Comparison of ENCODE assay signal across 18 cellular contexts in the genomic region with DNA sequence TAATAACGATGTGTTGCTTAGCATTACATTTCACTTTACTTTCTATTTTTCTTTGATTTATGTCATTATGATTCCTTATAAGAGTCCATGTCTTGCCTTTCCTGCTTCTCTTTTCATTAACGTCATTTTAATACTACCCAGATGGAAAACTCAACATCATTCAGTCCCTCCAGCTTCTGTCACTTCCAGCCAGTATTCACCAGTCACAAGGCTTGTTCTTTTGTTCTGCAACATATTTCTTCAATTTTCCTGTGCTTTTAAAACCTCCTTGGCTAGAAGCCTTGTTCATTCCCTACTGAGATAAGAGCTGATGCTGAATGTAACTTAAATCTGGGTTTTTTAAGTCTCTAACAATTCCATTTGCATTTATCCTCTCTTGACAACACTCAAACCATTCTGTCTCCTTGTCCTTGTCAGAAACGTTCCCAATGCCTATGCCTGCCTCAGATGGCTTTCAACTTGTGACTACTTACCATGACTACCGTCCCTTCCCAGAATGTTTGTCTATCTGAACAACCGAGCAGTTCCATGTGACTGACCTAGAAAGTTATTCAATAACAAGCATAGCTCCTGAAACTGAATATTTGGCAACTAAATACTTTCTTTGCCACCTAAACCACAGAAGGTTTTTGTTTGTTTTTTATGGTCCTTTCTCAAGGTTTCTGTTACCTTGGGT.
DNase-seq lines count a peak whose midpoint lies in the region; ATAC-seq, FAIRE-seq and TF ChIP-seq lines count a peak whose summit lies in the region.
"Had no signal": no experiment of that assay in that cellular context is flagged by ENCODE, and none has a peak within 500 bp of the region (broad histone marks: within the 10 kb centered on the region; RNA-seq: fewer than 3 reads in every experiment).

No MANE protein-coding gene starts in this region.

- ATAC-seq in GM18511 (IDR thresholded peaks at IDR 0.05; ENCODE audit: unreplicated experiment) (peak; percentile 79), HG02973 (IDR thresholded peaks at IDR 0.05; ENCODE audit: unreplicated experiment) (peak; percentile 54), GM12878 (peak; percentile 49)
- ATAC-seq: activated T-cell treated with anti-CD3 and anti-CD28 coated beads, Interleukin-2, amount 50 U/mL, for 4 hours; left cardiac atrium; naive thymus-derived CD4-positive, alpha-beta T cell; right cardiac atrium had no signal

- in situ Hi-C loops in GM12878 (cut with MboI) = no loop called here

- H3K27ac ChIP-seq in GM12878 (ENCODE audit: control insufficient read depth, insufficient read depth) (no peak overlapping the region), stomach (no peak overlapping the region)

- no peak for TF ChIP-seq EP300 in GM12878 (IDR thresholded peaks at IDR 0.05; ENCODE audit: borderline replicate concordance in 1 of 2, control insufficient read depth in 1 of 2, low read depth in 2 of 2, low read length in 2 of 2)
- TF ChIP-seq EP300 in stomach (IDR thresholded peaks at IDR 0.05) = no peak

- no peak for TF ChIP-seq POLR2A in GM12878 (IDR thresholded peaks at IDR 0.05; ENCODE audit: low read depth, low read length)
- no peak for TF ChIP-seq POLR2A in stomach (IDR thresholded peaks at IDR 0.05)

- H3K27me3 Mint-ChIP-seq in nephron (ENCODE audit: low read depth) = no peaks in the 10 kb centered on the region
- H3K27me3 Mint-ChIP-seq: activated naive CD8-positive, alpha-beta T cell treated with anti-CD3 and anti-CD28 coated beads, Interleukin-2, amount 10 ng/mL, durations not matched to agents 7 days and 5 days; naive thymus-derived CD4-positive, alpha-beta T cell had no signal

- intact Hi-C loops in GM12878 (cut with micrococcal nuclease; ENCODE audit: unreplicated experiment) (no loop called here), stomach (cut with DNase I; ENCODE audit: low total_unique reads) (no loop called here)

- no peak overlapping the region for H3K4me2 ChIP-seq in GM12878 (ENCODE audit: control insufficient read depth, insufficient read depth)

- CTCF ChIA-PET in GM12878 (lab: Yijun Ruan, JAX) = no interaction called here

- POLR2A ChIA-PET in GM12878 (lab: Charles Lee) = no interaction called here

- H3K9me3 Mint-ChIP-seq in nephron = no peaks in the 10 kb centered on the region
- H3K9me3 Mint-ChIP-seq: activated naive CD8-positive, alpha-beta T cell treated with anti-CD3 and anti-CD28 coated beads, Interleukin-2, amount 10 ng/mL, durations not matched to agents 7 days and 5 days had no signal

- RAD21 ChIA-PET in GM12878 (lab: Charles Lee; ENCODE audit: unreplicated experiment) = no interaction called here

- peaks cover 6% of the 10 kb centered on the region for H3K4me1 Mint-ChIP-seq in nephron
- H3K4me1 Mint-ChIP-seq: activated naive CD8-positive, alpha-beta T cell treated with anti-CD3 and anti-CD28 coated beads, Interleukin-2, amount 10 ng/mL, durations not matched to agents 7 days and 5 days; naive thymus-derived CD4-positive, alpha-beta T cell had no signal

- H3K4me3 Mint-ChIP-seq in nephron = no peak overlapping the region
- H3K4me3 Mint-ChIP-seq: activated naive CD8-positive, alpha-beta T cell treated with anti-CD3 and anti-CD28 coated beads, Interleukin-2, amount 10 ng/mL, durations not matched to agents 7 days and 5 days; activated T-cell treated with anti-CD3 and anti-CD28 coated beads, Interleukin-2, amount 50 U/mL, for 4 hours; naive thymus-derived CD4-positive, alpha-beta T cell had no signal

- FAIRE-seq in GM12878 (lab: Jason Lieb, UNC) = no peak
- FAIRE-seq: HTR-8/SVneo had no signal

- 0% methylated on average over 5 of the region's 5 CpGs for WGBS in GM12878 (ENCODE audit: insufficient coverage, insufficient replicate concordance, low lambda C conversion rate, missing lambda C conversion rate)
- WGBS in stomach, 5 donors = 24 to 45% (median 39%) methylated on average over 5 of the region's 5 CpGs

- H2AFZ ChIP-seq in GM12878 (ENCODE audit: control insufficient read depth, low read depth, low read length) = no peak overlapping the region

- H3K27me3 ChIP-seq in GM12878 (replicated peaks in 1 of 2; ENCODE audit: control insufficient read depth in 2 of 2, insufficient read depth in 2 of 2, low read length in 1 of 2) (no peaks in the 10 kb centered on the region), stomach (no peaks in the 10 kb centered on the region)

- H3K36me3 ChIP-seq in GM12878 (ENCODE audit: control insufficient read depth in 2 of 2, insufficient read depth in 2 of 2, low read length in 1 of 2) (no peaks in the 10 kb centered on the region), stomach (no peaks in the 10 kb centered on the region)

- H4K20me1 ChIP-seq in GM12878 (ENCODE audit: control insufficient read depth, insufficient read depth) = no peaks in the 10 kb centered on the region

- H3K9ac ChIP-seq in GM12878 (ENCODE audit: control insufficient read depth, insufficient read depth, low read length) = no peak overlapping the region

- H3K4me1 ChIP-seq in GM12878 (ENCODE audit: control insufficient read depth, insufficient read depth, low read length) (no peaks in the 10 kb centered on the region), stomach (no peaks in the 10 kb centered on the region)

- H3K9me3 ChIP-seq in GM12878 (replicated peaks; ENCODE audit: control insufficient read depth, insufficient read depth, low read length) (no peaks in the 10 kb centered on the region), stomach (no peaks in the 10 kb centered on the region)

- TF ChIP-seq CTCF in GM12878 (IDR thresholded peaks at IDR 0.05 in 2 of 3, conservative IDR thresholded peaks at IDR 0.05 in 1 of 3; ENCODE audit: control insufficient read depth in 2 of 3, extremely low read depth in 1 of 3, insufficient read depth in 1 of 3, low read depth in 3 of 3, low read length in 3 of 3) (no peak), nephron (IDR thresholded peaks at IDR 0.05; ENCODE audit: unreplicated experiment in 3 of 3) (no peak), stomach (IDR thresholded peaks at IDR 0.05) (no peak)

- SMC1A ChIA-PET in GM12878 (lab: Charles Lee; ENCODE audit: uncharacterized antibody, unreplicated experiment) = no interaction called here

- no peaks in the 10 kb centered on the region for H3K79me2 ChIP-seq in GM12878 (ENCODE audit: control insufficient read depth, insufficient read depth, low read length)

- no peaks in the 10 kb centered on the region for H3K36me3 Mint-ChIP-seq in nephron (ENCODE audit: low read depth)
- H3K36me3 Mint-ChIP-seq: activated naive CD8-positive, alpha-beta T cell treated with anti-CD3 and anti-CD28 coated beads, Interleukin-2, amount 10 ng/mL, durations not matched to agents 7 days and 5 days; naive thymus-derived CD4-positive, alpha-beta T cell had no signal

- peak overlapping the region; percentile 60 to 93 (median 66) for H3K27ac Mint-ChIP-seq in nephron
- H3K27ac Mint-ChIP-seq: activated naive CD8-positive, alpha-beta T cell treated with anti-CD3 and anti-CD28 coated beads, Interleukin-2, amount 10 ng/mL, durations not matched to agents 7 days and 5 days; naive thymus-derived CD4-positive, alpha-beta T cell had no signal

- DNase-seq in GM12878 (ENCODE audit: low read depth, low spot score) (no peak), stomach (no peak)
- DNase-seq in activated CD4-positive, alpha-beta T cell treated with anti-CD3 and anti-CD28 coated beads, Interleukin-2, amount 50 U/mL, for 1 hour = no peak
- DNase-seq in stimulated activated CD4-positive, alpha-beta T cell treated with anti-CD3 and anti-CD28 coated beads, Interleukin-2, amount 100 ng/mL, for 24 hours = no peak
- DNase-seq in stimulated activated CD4-positive, alpha-beta T cell treated with anti-CD3 and anti-CD28 coated beads, Interleukin-12 subunit alpha, Interleukin-12 subunit beta, amount 100 ng/mL, for 4 hours = no peak
- DNase-seq: activated naive CD8-positive, alpha-beta T cell treated with anti-CD3 and anti-CD28 coated beads, Interleukin-2, amount 10 ng/mL, durations not matched to agents 7 days and 5 days; activated T-cell treated with anti-CD3 and anti-CD28 coated beads, Interleukin-2, amount 50 U/mL, for 4 hours; cerebellar nuclear complex; GF-D8; left cardiac atrium; naive thymus-derived CD4-positive, alpha-beta T cell; NCI-H2081; stimulated activated naive CD4-positive, alpha-beta T cell treated with Interleukin-2 at 50 U/mL for 16 hours had no signal

- BruUV-seq in GM12878 (replicated peaks; lab: Mats Ljungman, UMichigan) = no TSS peak

- H3K4me3 ChIP-seq in GM12878 (no peak overlapping the region), stomach (no peak overlapping the region)

- TF ChIP-seq RAD21 in GM12878 (IDR thresholded peaks at IDR 0.05; ENCODE audit: insufficient read depth, low read depth, low read length) = no peak

TF ChIP-seq in GM12878, 131 proteins besides CTCF, POLR2A, EP300 and RAD21 (continues in another document):
- TF ChIP-seq ASH2L (IDR thresholded peaks at IDR 0.05; ENCODE audit: borderline replicate concordance, low read depth) (no peak), SUPT20H (IDR thresholded peaks at IDR 0.05; ENCODE audit: borderline replicate concordance, control insufficient read depth, low read depth, low read length) (no peak), GABPA (IDR thresholded peaks at IDR 0.05; ENCODE audit: low read depth) (no peak), SREBF1 (IDR thresholded peaks at IDR 0.05; ENCODE audit: low read length) (no peak), MEF2A (IDR thresholded peaks at IDR 0.05; ENCODE audit: insufficient read depth, low read depth, low read length) (no peak), NBN (IDR thresholded peaks at IDR 0.05) (no peak)
- TF ChIP-seq, protein P1, sequence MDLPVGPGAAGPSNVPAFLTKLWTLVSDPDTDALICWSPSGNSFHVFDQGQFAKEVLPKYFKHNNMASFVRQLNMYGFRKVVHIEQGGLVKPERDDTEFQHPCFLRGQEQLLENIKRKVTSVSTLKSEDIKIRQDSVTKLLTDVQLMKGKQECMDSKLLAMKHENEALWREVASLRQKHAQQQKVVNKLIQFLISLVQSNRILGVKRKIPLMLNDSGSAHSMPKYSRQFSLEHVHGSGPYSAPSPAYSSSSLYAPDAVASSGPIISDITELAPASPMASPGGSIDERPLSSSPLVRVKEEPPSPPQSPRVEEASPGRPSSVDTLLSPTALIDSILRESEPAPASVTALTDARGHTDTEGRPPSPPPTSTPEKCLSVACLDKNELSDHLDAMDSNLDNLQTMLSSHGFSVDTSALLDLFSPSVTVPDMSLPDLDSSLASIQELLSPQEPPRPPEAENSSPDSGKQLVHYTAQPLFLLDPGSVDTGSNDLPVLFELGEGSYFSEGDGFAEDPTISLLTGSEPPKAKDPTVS (IDR thresholded peaks at IDR 0.05; ENCODE audit: low read depth, low read length) = no peak
